In the genomic region with DNA sequence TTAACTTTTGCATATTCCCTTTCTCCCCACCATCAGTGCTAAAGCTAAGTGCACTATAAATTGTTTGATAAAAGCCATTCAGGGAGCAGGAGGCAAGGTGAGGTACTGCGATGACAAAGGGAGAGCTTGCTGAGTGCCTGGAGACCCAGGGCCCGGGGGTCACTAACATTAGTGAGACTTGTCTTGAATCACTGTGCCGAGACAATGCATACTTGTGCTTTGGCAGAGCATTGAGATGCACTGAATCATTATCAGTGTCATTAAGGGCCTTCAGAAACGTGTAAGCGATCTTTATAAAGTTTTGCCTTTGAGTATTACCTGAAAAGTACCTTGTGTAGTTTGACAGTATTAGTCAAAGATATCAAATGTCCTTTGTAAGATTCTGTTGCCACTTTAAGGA, we compare ENCODE assay signal across 18 cellular contexts. TPM values are rescaled to one million over a fixed set of nuclear protein-coding genes. Genes with fewer than 3 reads are reported as not detected.
DNase-seq lines count a peak whose midpoint lies in the region; ATAC-seq, FAIRE-seq and TF ChIP-seq lines count a peak whose summit lies in the region.
"Had no signal": no experiment of that assay in that cellular context is flagged by ENCODE, and none has a peak within 500 bp of the region (broad histone marks: within the 10 kb centered on the region; RNA-seq: fewer than 3 reads in every experiment).

No MANE protein-coding gene starts in this region.

- ATAC-seq in stimulated activated naive CD8-positive, alpha-beta T cell treated with anti-CD3 and anti-CD28 coated beads, Interleukin-15, Interleukin-2, amounts not matched to agents 100 U/mL and 50 U/mL, for 24 hours = no peak
- no peak for ATAC-seq in GM19452 (IDR thresholded peaks at IDR 0.05; ENCODE audit: unreplicated experiment)
- ATAC-seq: activated CD4-positive, CD25-positive, alpha-beta regulatory T cell treated with anti-CD3 and anti-CD28 coated beads, Interleukin-2, amount 50 U/mL, for 24 hours; natural killer cell had no signal

- no peak for DNase-seq in stimulated activated naive CD8-positive, alpha-beta T cell treated with anti-CD3 and anti-CD28 coated beads, Interleukin-15, Interleukin-2, amounts not matched to agents 100 U/mL and 50 U/mL, for 24 hours
- DNase-seq in bronchial epithelial cell (ENCODE audit: low read depth) = peak; percentile 86
- DNase-seq in mesenchymal stem cell = no peak
- DNase-seq in tibial nerve (ENCODE audit: low spot score in 2 of 2) = no peak
- no peak for DNase-seq in activated T-cell treated with anti-CD3 and anti-CD28 coated beads for 4 hours
- no peak for DNase-seq in NOMO-1 treated with dmso at 0.1 percent for 144 hours (lab: John Stamatoyannopoulos, UW; ENCODE audit: unreplicated experiment)
- DNase-seq: activated naive CD8-positive, alpha-beta T cell treated with anti-CD3 and anti-CD28 coated beads, Interleukin-2, amount 10 ng/mL, durations not matched to agents 7 days and 5 days; GOT3; Kasumi-1; natural killer cell; NCI-H2107; upper lobe of left lung had no signal

- TF ChIP-seq POLR2A in tibial nerve (IDR thresholded peaks at IDR 0.05) = no peak

- H3K9me3 Mint-ChIP-seq in stimulated activated naive CD8-positive, alpha-beta T cell treated with anti-CD3 and anti-CD28 coated beads, Interleukin-15, Interleukin-2, amounts not matched to agents 100 ng/mL and 50 ng/mL, for 24 hours = peaks cover 26% of the 10 kb centered on the region

- no peak overlapping the region for H2BK12ac ChIP-seq in mesenchymal stem cell (ENCODE audit: low read length in 2 of 2)

- TF ChIP-seq CTCF in bronchial epithelial cell (IDR thresholded peaks at IDR 0.05; ENCODE audit: insufficient read depth, low read length, severe bottlenecking) (no peak), tibial nerve (IDR thresholded peaks at IDR 0.05) (no peak)

- peaks cover 49% of the 10 kb centered on the region for H3K36me3 Mint-ChIP-seq in stimulated activated naive CD8-positive, alpha-beta T cell treated with anti-CD3 and anti-CD28 coated beads, Interleukin-15, Interleukin-2, amounts not matched to agents 100 ng/mL and 50 ng/mL, for 24 hours (ENCODE audit: low read depth)
- H3K36me3 Mint-ChIP-seq: natural killer cell had no signal

- peak overlapping the region; percentile 13 for H3K9ac ChIP-seq in mesenchymal stem cell (ENCODE audit: low read length)

- peak; percentile 88 for FAIRE-seq in bronchial epithelial cell (lab: Jason Lieb, UNC)
- FAIRE-seq: A204.1, colon had no signal

- H2AK5ac ChIP-seq in mesenchymal stem cell (ENCODE audit: low read length, severe bottlenecking) = no peak overlapping the region

- H3K9me3 ChIP-seq in mesenchymal stem cell (ENCODE audit: control insufficient read depth, low read length) (no peaks in the 10 kb centered on the region), tibial nerve (no peaks in the 10 kb centered on the region)
- H3K9me3 ChIP-seq: upper lobe of left lung had no signal

- H2BK120ac ChIP-seq in mesenchymal stem cell (ENCODE audit: low read depth, low read length) = no peak overlapping the region

- peaks cover 4% of the 10 kb centered on the region for H3K4me1 ChIP-seq in mesenchymal stem cell (ENCODE audit: control insufficient read depth, insufficient read depth, low read depth, low read length)
- H3K4me1 ChIP-seq in tibial nerve = peaks cover 4 to 44% (median 14%) of the 10 kb centered on the region in 4 donors

- 83% methylated on average over 5 of the region's 5 CpGs for WGBS in mesenchymal stem cell
- 58 to 68% methylated on average over 5 of the region's 5 CpGs for WGBS in tibial nerve, 2 donors

- H3K27me3 ChIP-seq in bronchial epithelial cell (ENCODE audit: control insufficient read depth, insufficient read depth, low read length) (no peaks in the 10 kb centered on the region), mesenchymal stem cell (ENCODE audit: control insufficient read depth in 1 of 2, insufficient read depth in 1 of 2, low read length in 2 of 2) (no peaks in the 10 kb centered on the region), tibial nerve (no peaks in the 10 kb centered on the region)
- H3K27me3 ChIP-seq: upper lobe of left lung had no signal

- H2BK5ac ChIP-seq in mesenchymal stem cell (ENCODE audit: low read depth, low read length, poor library complexity, severe bottlenecking) = no peak overlapping the region

- TF ChIP-seq EP300 in tibial nerve (IDR thresholded peaks at IDR 0.05) = no peak

- H4K8ac ChIP-seq in mesenchymal stem cell (ENCODE audit: low read length) = no peak overlapping the region

- H3K4me1 Mint-ChIP-seq in stimulated activated naive CD8-positive, alpha-beta T cell treated with anti-CD3 and anti-CD28 coated beads, Interleukin-15, Interleukin-2, amounts not matched to agents 100 ng/mL and 50 ng/mL, for 24 hours (ENCODE audit: low read depth) = peaks cover 62% of the 10 kb centered on the region

- no peak overlapping the region for H2BK15ac ChIP-seq in mesenchymal stem cell (ENCODE audit: low read depth, poor library complexity, severe bottlenecking)

- no peak overlapping the region for H3K27ac ChIP-seq in mesenchymal stem cell (ENCODE audit: low read length, poor library complexity, severe bottlenecking)
- H3K27ac ChIP-seq in tibial nerve = peak overlapping the region in 2 of 4 donors; percentile 42 to 46

- H4K91ac ChIP-seq in mesenchymal stem cell (ENCODE audit: low read length) = no peak overlapping the region

- peak overlapping the region; percentile 19 for H3K27ac Mint-ChIP-seq in stimulated activated naive CD8-positive, alpha-beta T cell treated with anti-CD3 and anti-CD28 coated beads, Interleukin-15, Interleukin-2, amounts not matched to agents 100 ng/mL and 50 ng/mL, for 24 hours
- H3K27ac Mint-ChIP-seq: activated naive CD8-positive, alpha-beta T cell treated with anti-CD3 and anti-CD28 coated beads, Interleukin-2, amount 10 ng/mL, durations not matched to agents 7 days and 5 days; natural killer cell had no signal

- no peak overlapping the region for H3K18ac ChIP-seq in mesenchymal stem cell (ENCODE audit: low read depth in 1 of 2, low read length in 2 of 2)

- no peak overlapping the region for H2AFZ ChIP-seq in mesenchymal stem cell (ENCODE audit: low read depth, low read length)

- H3K4me2 ChIP-seq in mesenchymal stem cell (ENCODE audit: low read length, poor library complexity, severe bottlenecking) = no peak overlapping the region

- H3K4ac ChIP-seq in mesenchymal stem cell (ENCODE audit: low read depth in 1 of 2, low read length in 2 of 2) = no peak overlapping the region

- no peak overlapping the region for H3K23ac ChIP-seq in mesenchymal stem cell (ENCODE audit: low read length in 2 of 2)

- H3K79me1 ChIP-seq in mesenchymal stem cell (replicated peaks; ENCODE audit: low read length, poor library complexity, severe bottlenecking) = peaks cover 33% of the 10 kb centered on the region

- no peak overlapping the region for H3K4me3 Mint-ChIP-seq in stimulated activated naive CD8-positive, alpha-beta T cell treated with anti-CD3 and anti-CD28 coated beads, Interleukin-15, Interleukin-2, amounts not matched to agents 100 ng/mL and 50 ng/mL, for 24 hours
- H3K4me3 Mint-ChIP-seq: activated naive CD8-positive, alpha-beta T cell treated with anti-CD3 and anti-CD28 coated beads, Interleukin-2, amount 10 ng/mL, durations not matched to agents 7 days and 5 days; natural killer cell had no signal

- H3K4me3 ChIP-seq in bronchial epithelial cell (ENCODE audit: low read depth, low read length) = no peak overlapping the region
- no peak overlapping the region for H3K4me3 ChIP-seq in mesenchymal stem cell (ENCODE audit: insufficient read depth in 1 of 2, low read depth in 1 of 2, low read length in 2 of 2)
- no peak overlapping the region for H3K4me3 ChIP-seq in tibial nerve
- H3K4me3 ChIP-seq: skin epidermis, upper lobe of left lung had no signal

- no peaks in the 10 kb centered on the region for H3K27me3 Mint-ChIP-seq in stimulated activated naive CD8-positive, alpha-beta T cell treated with anti-CD3 and anti-CD28 coated beads, Interleukin-15, Interleukin-2, amounts not matched to agents 100 ng/mL and 50 ng/mL, for 24 hours
- H3K27me3 Mint-ChIP-seq: activated naive CD8-positive, alpha-beta T cell treated with anti-CD3 and anti-CD28 coated beads, Interleukin-2, amount 10 ng/mL, durations not matched to agents 7 days and 5 days had no signal

- H3K14ac ChIP-seq in mesenchymal stem cell (ENCODE audit: low read length in 2 of 2) = no peak overlapping the region

- H3K36me3 ChIP-seq in bronchial epithelial cell (ENCODE audit: control insufficient read depth, insufficient read depth, low read length) (no peaks in the 10 kb centered on the region), mesenchymal stem cell (ENCODE audit: control insufficient read depth in 1 of 2, insufficient read depth in 2 of 2, low read depth in 1 of 2, low read length in 2 of 2) (no peaks in the 10 kb centered on the region), tibial nerve (no peaks in the 10 kb centered on the region)
- H3K36me3 ChIP-seq: upper lobe of left lung had no signal

RNA-seq across cellular contexts. Expression of a gene that starts 34.5 kb away (rescaled TPM):
- total RNA-seq in bronchial epithelial cell (38.2 and 50.8 TPM in 2 replicates), tibial nerve (10 to 100 TPM; 46.1 to 50.3 (median 49.5) TPM)
- 14.9 TPM for polyA plus RNA-seq in mesenchymal stem cell (2013, experiment 1 of 2)
- 14.8 TPM for polyA plus RNA-seq in mesenchymal stem cell (2013, experiment 2 of 2)
